20 cellular contexts compared by ENCODE assay signal in the genomic region with DNA sequence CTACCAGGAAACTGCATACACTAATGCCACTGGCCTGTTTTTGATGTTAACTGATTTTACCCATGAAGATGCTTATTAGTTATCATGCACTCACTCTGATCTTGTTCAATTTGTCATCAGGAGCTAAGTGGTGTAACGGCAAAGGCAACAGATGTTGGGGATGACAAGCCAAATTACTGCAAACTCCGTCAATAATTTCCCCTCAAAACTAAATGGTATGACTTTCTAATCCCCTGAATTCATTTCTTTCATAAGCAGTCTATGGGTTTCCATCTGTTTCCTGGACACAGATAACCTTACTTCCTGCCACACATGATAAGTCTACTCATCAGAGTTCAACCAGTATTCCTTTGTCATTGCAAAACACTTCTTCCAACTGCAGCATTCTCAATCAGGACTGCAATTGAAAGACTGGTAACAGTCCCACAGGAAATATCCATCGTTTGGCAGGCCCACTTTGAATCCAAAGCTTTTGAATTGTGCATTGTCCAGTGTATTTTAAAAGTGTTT.
"Had no signal": no experiment of that assay in that cellular context is flagged by ENCODE, and none has a peak within 500 bp of the region (broad histone marks: within the 10 kb centered on the region; RNA-seq: fewer than 3 reads in every experiment).

No MANE protein-coding gene starts in this region.

- H3K27ac Mint-ChIP-seq: activated naive CD8-positive, alpha-beta T cell treated with anti-CD3 and anti-CD28 coated beads for 36 hours; natural killer cell; stimulated activated naive CD8-positive, alpha-beta T cell treated with anti-CD3 and anti-CD28 coated beads, Interleukin-15, Interleukin-2, amounts not matched to agents 100 ng/mL and 50 ng/mL, for 24 hours had no signal

- H3K27me3 Mint-ChIP-seq: activated naive CD8-positive, alpha-beta T cell treated with anti-CD3 and anti-CD28 coated beads for 36 hours had no signal

- H3K9me3 ChIP-seq: lower lobe of right lung, ovary, psoas muscle, tibial nerve, uterus had no signal

- ATAC-seq: foreskin keratinocyte, lower lobe of right lung, natural killer cell, psoas muscle, right cardiac atrium had no signal

- H3K9me3 Mint-ChIP-seq: activated naive CD8-positive, alpha-beta T cell treated with anti-CD3 and anti-CD28 coated beads for 36 hours; stimulated activated naive CD8-positive, alpha-beta T cell treated with anti-CD3 and anti-CD28 coated beads, Interleukin-15, Interleukin-2, amounts not matched to agents 100 ng/mL and 50 ng/mL, for 24 hours had no signal

- H3K4me3 ChIP-seq: cardiac muscle cell, lower lobe of right lung, ovary, psoas muscle, skin epidermis, tibial nerve, uterus had no signal

- H3K36me3 Mint-ChIP-seq: activated naive CD8-positive, alpha-beta T cell treated with anti-CD3 and anti-CD28 coated beads for 36 hours; natural killer cell had no signal

- H3K4me1 Mint-ChIP-seq: activated naive CD8-positive, alpha-beta T cell treated with anti-CD3 and anti-CD28 coated beads for 36 hours; natural killer cell had no signal

- DNase-seq: activated CD4-positive, alpha-beta T cell treated with anti-CD3 and anti-CD28 coated beads, Interleukin-2, amount 50 U/mL, for 48 hours; activated naive CD8-positive, alpha-beta T cell treated with anti-CD3 and anti-CD28 coated beads for 36 hours; activated T-cell treated with anti-CD3 and anti-CD28 coated beads for 4 hours; amygdala; foreskin keratinocyte; hypothalamus; islet precursor cell; lower lobe of right lung; natural killer cell; ovary; psoas muscle; right cardiac atrium; stimulated activated CD4-positive, alpha-beta T cell treated with anti-CD3 and anti-CD28 coated beads, Interleukin-15, amount 100 ng/mL, for 24 hours; stimulated activated CD4-positive, alpha-beta T cell treated with anti-CD3 and anti-CD28 coated beads, Interleukin-2, amount 100 ng/mL, for 48 hours; T-helper 9 cell; uterus had no signal

- H3K4me3 Mint-ChIP-seq: activated naive CD8-positive, alpha-beta T cell treated with anti-CD3 and anti-CD28 coated beads for 36 hours; natural killer cell; stimulated activated naive CD8-positive, alpha-beta T cell treated with anti-CD3 and anti-CD28 coated beads, Interleukin-15, Interleukin-2, amounts not matched to agents 100 ng/mL and 50 ng/mL, for 24 hours had no signal

- H3K4me1 ChIP-seq: foreskin keratinocyte, lower lobe of right lung, psoas muscle, tibial nerve, uterus had no signal

- H3K36me3 ChIP-seq: cardiac muscle cell, lower lobe of right lung, ovary, tibial nerve, uterus had no signal

- H3K27me3 ChIP-seq: cardiac muscle cell, foreskin keratinocyte, ovary, tibial nerve, uterus had no signal

- H3K27ac ChIP-seq: cardiac muscle cell, foreskin keratinocyte, lower lobe of right lung, ovary, psoas muscle, skin epidermis, tibial nerve, uterus had no signal
